ENCODE assay signal across 26 cellular contexts in genomic region chr3:30728143-30728542, GRCh38.
"Had no signal": no experiment of that assay in that cellular context is flagged by ENCODE, and none has a peak within 500 bp of the region (broad histone marks: within the 10 kb centered on the region; RNA-seq: fewer than 3 reads in every experiment).

No MANE protein-coding gene starts in this region.

- DNase-seq: naive thymus-derived CD8-positive, alpha-beta T cell; nephron progenitor cell; nucleus accumbens; pancreas; psoas muscle; right cardiac atrium; spleen; stimulated activated CD4-positive, alpha-beta T cell treated with anti-CD3 and anti-CD28 coated beads, Interleukin-12 subunit alpha, Interleukin-12 subunit beta, amount 100 ng/mL, for 4 hours; stimulated activated CD4-positive, alpha-beta T cell treated with anti-CD3 and anti-CD28 coated beads, Interleukin-1b, Interleukin-23, amount 100 ng/mL, for 48 hours; stimulated activated CD4-positive, alpha-beta T cell treated with anti-CD3 and anti-CD28 coated beads, Interleukin-4, amount 100 ng/mL, for 24 hours; stimulated activated naive B cell treated with anti-CD40 and anti-IgM and Interleukin-4, amounts not matched to agents 10 μg/mL and 1 μg/mL and 100 μg/mL, for 72 hours; stimulated activated naive CD4-positive, alpha-beta T cell treated with Interleukin-2 at 50 U/mL for 16 hours; stomach; thyroid gland; trophoblast cell; upper lobe of left lung had no signal

- H3K36me3 ChIP-seq: neutrophil, pancreas, spleen, stomach, thoracic aorta, thyroid gland, tibial nerve, upper lobe of left lung, vagina had no signal

- H3K27ac ChIP-seq: neutrophil, pancreas, psoas muscle, skin epidermis, spleen, stomach, thoracic aorta, thyroid gland, tibial nerve, upper lobe of left lung, vagina had no signal

- H3K4me3 ChIP-seq: pancreas, psoas muscle, skin epidermis, smooth muscle cell, spleen, stomach, thoracic aorta, thyroid gland, tibial nerve, upper lobe of left lung, vagina had no signal

- H3K4me2 ChIP-seq: smooth muscle cell had no signal

- H3K4me1 ChIP-seq: pancreas, spleen, stomach, thyroid gland, upper lobe of left lung, vagina had no signal

- FAIRE-seq: pancreas, urothelium cell line had no signal

- ATAC-seq: naive thymus-derived CD8-positive, alpha-beta T cell; natural killer cell treated with Interleukin-12 subunit alpha and Interleukin-12 subunit beta and Interleukin-15 and Interleukin-18, amount 100 ng/mL, for 72 hours; pancreas; psoas muscle; right cardiac atrium; sciatic nerve; stimulated activated effector memory CD8-positive, alpha-beta T cell treated with anti-CD3 and anti-CD28 coated beads, Interleukin-12 subunit alpha, Interleukin-12 subunit beta, amount 100 ng/mL, for 72 hours; stimulated activated naive B cell treated with anti-CD40 and anti-IgM and Interleukin-4, amounts not matched to agents 10 μg/mL and 1 μg/mL and 100 μg/mL, for 72 hours had no signal

- H3K9me3 ChIP-seq: neutrophil, pancreas, psoas muscle, spleen, stomach, thoracic aorta, thyroid gland, tibial nerve, upper lobe of left lung, vagina had no signal

- H3K27me3 ChIP-seq: neutrophil, pancreas, spleen, stomach, thyroid gland, tibial nerve, upper lobe of left lung, vagina had no signal
